ENCODE assay signal across 8 cellular contexts in the genomic region with DNA sequence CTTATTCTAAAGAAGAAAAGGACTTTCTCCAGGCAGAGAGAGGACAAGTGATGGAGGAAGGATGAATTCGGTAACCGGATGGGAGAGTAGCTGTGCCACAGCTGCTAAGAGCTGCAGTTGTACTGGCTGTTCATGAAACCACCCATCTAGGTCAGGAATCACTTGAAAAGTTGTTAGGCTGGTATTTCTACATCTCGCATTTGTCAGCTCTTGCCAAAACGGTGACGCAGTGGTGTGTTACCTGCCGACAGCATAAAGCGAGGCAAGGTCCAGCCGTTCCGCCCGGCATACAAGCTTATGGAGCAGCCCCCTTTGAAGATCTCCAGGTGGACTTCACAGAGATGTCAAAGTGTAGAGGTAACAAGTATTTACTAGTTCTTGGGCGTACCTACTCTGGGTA.
DNase-seq lines count a peak whose midpoint lies in the region; FAIRE-seq and TF ChIP-seq lines count a peak whose summit lies in the region.
"Not testable (repeated sequence)": the region's sequence is repeated elsewhere in the genome, so short reads cannot be mapped to it uniquely, and the experiment has no call there.

No MANE protein-coding gene starts in this region.

- not testable (repeated sequence) for FAIRE-seq in bronchial epithelial cell (lab: Jason Lieb, UNC); keratinocyte (lab: Jason Lieb, UNC)

- H3K9ac ChIP-seq in keratinocyte (ENCODE audit: control insufficient read depth, extremely low read depth, insufficient read depth, low read length) (peak overlapping the region; percentile 52), mucosa of rectum (ENCODE audit: low read depth in 1 of 2, low read length in 2 of 2) (peak overlapping the region in 1 of 2 donors; percentile 26)

- H3K79me2 ChIP-seq in PC-9 (ENCODE audit: low read depth); keratinocyte (ENCODE audit: control insufficient read depth, insufficient read depth, low read length): not testable (repeated sequence)

- H3K9me3 Mint-ChIP-seq in Calu3 (ENCODE audit: low read depth, unreplicated experiment): not testable (repeated sequence)

- H3K9me1 ChIP-seq in keratinocyte (ENCODE audit: control insufficient read depth, extremely low read depth, insufficient read depth, low read length): not testable (repeated sequence)

- peak overlapping the region; percentile 53 for H3K4me3 Mint-ChIP-seq in Calu3 (ENCODE audit: low read depth, unreplicated experiment)

- BruUV-seq in Calu3 (replicated peaks; lab: Mats Ljungman, UMichigan); PC-9 (replicated peaks; lab: Mats Ljungman, UMichigan): not testable (repeated sequence)

- H3K4me2 ChIP-seq in PC-9 (peak overlapping the region; percentile 83), keratinocyte (ENCODE audit: control insufficient read depth, extremely low read depth, insufficient read depth, low read depth, low read length) (peak overlapping the region; percentile 78)

- DNase-seq in Calu3 (peak; percentile 36), PC-9 (peak; percentile 57 to 70), bronchial epithelial cell (ENCODE audit: low read depth) (peak; percentile 48), stomach (peak; percentile 58)
- DNase-seq in keratinocyte (ENCODE audit: low read depth, low spot score); vagina (ENCODE audit: extremely low spot score in 2 of 2): not testable (repeated sequence)

- TF ChIP-seq CTCF in Calu3 (IDR thresholded peaks at IDR 0.05; ENCODE audit: unreplicated experiment); PC-9 (conservative IDR thresholded peaks at IDR 0.05); bronchial epithelial cell (IDR thresholded peaks at IDR 0.05; ENCODE audit: insufficient read depth, low read length, severe bottlenecking); keratinocyte (optimal IDR thresholded peaks at IDR 0.05 in 1 of 3, IDR thresholded peaks at IDR 0.05 in 1 of 3, conservative IDR thresholded peaks at IDR 0.05 in 1 of 3; ENCODE audit: extremely low read depth in 1 of 3, insufficient read depth in 2 of 3, low read length in 3 of 3); stomach (IDR thresholded peaks at IDR 0.05); vagina (IDR thresholded peaks at IDR 0.05): not testable (repeated sequence)

- H3K27me3 ChIP-seq in PC-9 (ENCODE audit: insufficient read depth, low read depth); bronchial epithelial cell (ENCODE audit: control insufficient read depth, insufficient read depth, low read length); keratinocyte (ENCODE audit: control insufficient read depth, extremely low read depth, insufficient read depth, low read length); mucosa of rectum (ENCODE audit: control insufficient read depth in 2 of 2, insufficient read depth in 2 of 2, low read length in 2 of 2); vagina: not testable (repeated sequence)
- peaks cover 0 to 17% (median 0%) of the 10 kb centered on the region in 3 donors for H3K27me3 ChIP-seq in stomach

- TF ChIP-seq RAD21 in Ishikawa (IDR thresholded peaks at IDR 0.05; ENCODE audit: low read depth): not testable (repeated sequence)

- intact Hi-C loops in Calu3 (cut with micrococcal nuclease; ENCODE audit: unreplicated experiment); PC-9 (cut with micrococcal nuclease; ENCODE audit: unreplicated experiment); stomach (cut with DNase I; ENCODE audit: low total_unique reads); vagina (cut with DNase I): not testable (repeated sequence)

- not testable (repeated sequence) for H3K36me3 ChIP-seq in PC-9 (ENCODE audit: low read depth); bronchial epithelial cell (ENCODE audit: control insufficient read depth, insufficient read depth, low read length); keratinocyte (ENCODE audit: control insufficient read depth in 2 of 2, extremely low read depth in 1 of 2, insufficient read depth in 2 of 2, low read length in 2 of 2); mucosa of rectum (ENCODE audit: control insufficient read depth in 2 of 2, insufficient read depth in 2 of 2, low read length in 2 of 2); stomach; vagina

- TF ChIP-seq EP300 in Ishikawa (IDR thresholded peaks at IDR 0.05; ENCODE audit: borderline replicate concordance); stomach (IDR thresholded peaks at IDR 0.05): not testable (repeated sequence)

- TF ChIP-seq POLR2A in stomach (IDR thresholded peaks at IDR 0.05); vagina (IDR thresholded peaks at IDR 0.05): not testable (repeated sequence)

- peak overlapping the region; percentile 78 for H2AFZ ChIP-seq in PC-9
- H2AFZ ChIP-seq in keratinocyte (ENCODE audit: control insufficient read depth, low read length): peak overlapping the region; percentile 43

- CTCF ChIA-PET in Calu3 (lab: Charles Lee); PC-9 (lab: Charles Lee): not testable (repeated sequence)

- not testable (repeated sequence) for H4K20me1 ChIP-seq in PC-9 (ENCODE audit: insufficient read depth); keratinocyte (ENCODE audit: control insufficient read depth, extremely low read depth, insufficient read depth, low read length)

- not testable (repeated sequence) for H3K9me2 ChIP-seq in PC-9 (ENCODE audit: insufficient read depth)

- peaks cover 19% of the 10 kb centered on the region for H3F3A ChIP-seq in PC-9 (ENCODE audit: insufficient read depth, low read depth)

- H3K27ac ChIP-seq in PC-9 (peak overlapping the region; percentile 57), stomach (peak overlapping the region; percentile 66 to 80 (median 75)), vagina (peak overlapping the region; percentile 61)
- not testable (repeated sequence) for H3K27ac ChIP-seq in keratinocyte (ENCODE audit: control insufficient read depth, insufficient read depth, low read length); mucosa of rectum (ENCODE audit: low read depth in 2 of 2, low read length in 2 of 2)

- H3K4me1 ChIP-seq in PC-9 (replicated peaks; ENCODE audit: insufficient read depth) (peaks cover 33% of the 10 kb centered on the region), stomach (peaks cover 0 to 15% (median 5%) of the 10 kb centered on the region in 4 donors)
- not testable (repeated sequence) for H3K4me1 ChIP-seq in keratinocyte (ENCODE audit: control insufficient read depth, extremely low read depth, insufficient read depth, low read length); mucosa of rectum (ENCODE audit: control insufficient read depth in 2 of 2, insufficient read depth in 2 of 2, low read length in 2 of 2); vagina

- POLR2A ChIA-PET in PC-9 (lab: Charles Lee; ENCODE audit: unreplicated experiment): not testable (repeated sequence)

- WGBS in stomach, 5 donors: 39 to 71% (median 43%) methylated on average over 11 of the region's 11 CpGs

- H3K36me3 Mint-ChIP-seq in Calu3 (ENCODE audit: insufficient read depth, unreplicated experiment): not testable (repeated sequence)

- dilution Hi-C loops in keratinocyte (cut with MboI; ENCODE audit: extremely low pct_ligation_motif_present, low sequenced_read_pairs): not testable (repeated sequence)

- not testable (repeated sequence) for H3K9me3 ChIP-seq in PC-9 (ENCODE audit: insufficient read depth, low read depth); keratinocyte (ENCODE audit: control insufficient read depth, low read depth, low read length); mucosa of rectum (ENCODE audit: control insufficient read depth in 2 of 2, low read length in 2 of 2); stomach; vagina

- H3K27ac Mint-ChIP-seq in Calu3 (ENCODE audit: unreplicated experiment): not testable (repeated sequence)

- H3K27me3 Mint-ChIP-seq in Calu3 (ENCODE audit: unreplicated experiment): peaks cover 55% of the 10 kb centered on the region

- peaks cover 13% of the 10 kb centered on the region for H3K4me1 Mint-ChIP-seq in Calu3 (ENCODE audit: low read depth, unreplicated experiment)

- H3K4me3 ChIP-seq in PC-9 (peak overlapping the region; percentile 58; the same call in 1 of the 2 replicates), bronchial epithelial cell (ENCODE audit: low read depth, low read length) (peak overlapping the region; percentile 28), keratinocyte (ENCODE audit: control insufficient read depth in 2 of 3, extremely low read depth in 1 of 3, insufficient read depth in 2 of 3, low read depth in 1 of 3, low read length in 3 of 3) (peak overlapping the region in 2 of 3 experiments; percentile 23 to 43), mucosa of rectum (ENCODE audit: low read length in 2 of 2) (peak overlapping the region; percentile 43 to 54), stomach (peak overlapping the region in 3 of 4 donors; percentile 11 to 36 (median 17)), vagina (peak overlapping the region in 1 of 2 donors; percentile 33)

TF ChIP-seq in Ishikawa, 13 proteins besides CTCF, POLR2A, EP300 and RAD21:
- TF ChIP-seq, protein P1, sequence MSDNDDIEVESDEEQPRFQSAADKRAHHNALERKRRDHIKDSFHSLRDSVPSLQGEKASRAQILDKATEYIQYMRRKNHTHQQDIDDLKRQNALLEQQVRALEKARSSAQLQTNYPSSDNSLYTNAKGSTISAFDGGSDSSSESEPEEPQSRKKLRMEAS (IDR thresholded peaks at IDR 0.05): peak; percentile 39; the same call in 1 of the 2 replicates
- TF ChIP-seq NFIC (IDR thresholded peaks at IDR 0.05): peak; percentile 57; the same call in 1 of the 2 replicates
